15 cellular contexts compared by ENCODE assay signal in the genomic region with DNA sequence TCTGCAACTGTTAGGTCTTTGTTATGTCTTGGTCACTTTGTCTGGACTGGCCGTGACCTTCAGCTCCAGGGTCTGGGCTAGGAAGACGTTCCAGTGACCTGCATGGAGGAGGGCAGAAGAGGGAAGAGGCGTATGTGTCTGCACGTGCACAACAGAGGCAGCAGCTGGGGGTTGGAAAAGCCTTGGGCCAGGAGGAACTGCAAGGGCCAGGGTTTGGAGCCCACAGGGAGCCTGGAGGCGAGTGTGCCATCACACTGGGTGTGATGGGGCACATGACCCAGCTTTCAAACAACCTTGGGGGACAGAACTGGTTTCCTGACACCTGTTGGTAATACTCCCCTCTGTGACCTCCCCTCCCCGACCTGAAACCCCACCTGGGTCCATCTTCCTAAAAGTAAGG. TPM values are rescaled to one million over a fixed set of nuclear protein-coding genes. Genes with fewer than 3 reads are reported as not detected.
DNase-seq lines count a peak whose midpoint lies in the region; ATAC-seq and TF ChIP-seq lines count a peak whose summit lies in the region.
"Had no signal": no experiment of that assay in that cellular context is flagged by ENCODE, and none has a peak within 500 bp of the region (broad histone marks: within the 10 kb centered on the region; RNA-seq: fewer than 3 reads in every experiment).

No MANE protein-coding gene starts in this region.

- no peak for TF ChIP-seq EP300 in suprapubic skin (IDR thresholded peaks at IDR 0.05)

- peak; percentile 38 for DNase-seq in fibroblast of villous mesenchyme (ENCODE audit: low read depth)
- no peak for DNase-seq in suprapubic skin (ENCODE audit: low spot score in 2 of 2)
- no peak for DNase-seq in D341Med (ENCODE audit: low spot score)
- DNase-seq in HT-29 (ENCODE audit: low spot score) = no peak
- no peak for DNase-seq in activated naive CD4-positive, alpha-beta T cell treated with anti-CD3 and anti-CD28 coated beads, Interleukin-2, amount 50 U/mL, for 72 hours (ENCODE audit: low spot score in 2 of 2)
- no peak for DNase-seq in activated CD4-positive, CD25-positive, alpha-beta regulatory T cell (lab: John Stamatoyannopoulos, UW)
- DNase-seq: activated CD4-positive, alpha-beta T cell treated with anti-CD3 and anti-CD28 coated beads, Interleukin-2, amount 10 ng/mL, durations not matched to agents 24 days and 14 days; DND-41; naive thymus-derived CD8-positive, alpha-beta T cell had no signal

- TF ChIP-seq POLR2A in suprapubic skin (IDR thresholded peaks at IDR 0.05) = no peak

- no peaks in the 10 kb centered on the region for H4K20me1 ChIP-seq in OCI-LY3 (ENCODE audit: insufficient read depth, low read length)

- H3K79me2 ChIP-seq in OCI-LY3 (ENCODE audit: low read length) = no peaks in the 10 kb centered on the region

- H3K9ac ChIP-seq in OCI-LY3 (ENCODE audit: low read length) = no peak overlapping the region
- no peak overlapping the region for H3K9ac ChIP-seq in mucosa of rectum (ENCODE audit: low read depth in 1 of 2, low read length in 2 of 2)

- H3K27ac ChIP-seq in OCI-LY3 (ENCODE audit: low read length) (no peak overlapping the region), mucosa of rectum (ENCODE audit: low read depth in 2 of 2, low read length in 2 of 2) (peak overlapping the region; percentile 47 to 68), suprapubic skin (peak overlapping the region; percentile 60)
- H3K27ac ChIP-seq: cardiac muscle cell had no signal

- H3K27me3 ChIP-seq in OCI-LY3 (ENCODE audit: low read depth, low read length) = no peaks in the 10 kb centered on the region
- no peaks in the 10 kb centered on the region for H3K27me3 ChIP-seq in mucosa of rectum (ENCODE audit: control insufficient read depth in 2 of 2, insufficient read depth in 2 of 2, low read length in 2 of 2)
- H3K27me3 ChIP-seq in suprapubic skin = no peaks in the 10 kb centered on the region
- H3K27me3 ChIP-seq: cardiac muscle cell had no signal

- H3K36me3 Mint-ChIP-seq in activated naive CD4-positive, alpha-beta T cell treated with anti-CD3 and anti-CD28 coated beads, Interleukin-2, amount 50 U/mL, for 72 hours = no peaks in the 10 kb centered on the region
- H3K36me3 Mint-ChIP-seq: naive thymus-derived CD8-positive, alpha-beta T cell had no signal

- H3K4me2 ChIP-seq in OCI-LY3 (ENCODE audit: low read length) = peak overlapping the region; percentile 69

- no peak overlapping the region for H3K27ac Mint-ChIP-seq in activated naive CD4-positive, alpha-beta T cell treated with anti-CD3 and anti-CD28 coated beads, Interleukin-2, amount 50 U/mL, for 72 hours
- H3K27ac Mint-ChIP-seq: activated CD4-positive, alpha-beta T cell treated with anti-CD3 and anti-CD28 coated beads, Interleukin-2, amount 10 ng/mL, durations not matched to agents 24 days and 14 days; activated T-helper 2 cell treated with anti-CD3 and anti-CD28 coated beads, Interferon-gamma antibody, Interleukin-2, Interleukin-4, amounts not matched to agents 10 μg/mL and 5 μg/mL and 100 μg/mL, durations not matched to agents 14 hours and 24 hours and 36 hours; naive thymus-derived CD8-positive, alpha-beta T cell; T-helper 1 cell treated with Interleukin-12 subunit alpha and Interleukin-12 subunit beta and Interleukin-4 antibody, amounts not matched to agents 30 μg/mL and 1 μg/mL, for 36 hours had no signal

- H3K4me3 ChIP-seq in OCI-LY3 (ENCODE audit: low read length) = peak overlapping the region; percentile 58; the same call in 1 of the 2 replicates
- H3K4me3 ChIP-seq in fibroblast of villous mesenchyme (ENCODE audit: low read depth, low read length) = no peak overlapping the region
- H3K4me3 ChIP-seq in mucosa of rectum (ENCODE audit: low read length in 2 of 2) = peak overlapping the region in 1 of 2 donors; percentile 10
- H3K4me3 ChIP-seq in suprapubic skin = no peak overlapping the region
- H3K4me3 ChIP-seq: cardiac muscle cell, GM12878 had no signal

- H3K4me1 ChIP-seq in OCI-LY3 (ENCODE audit: low read length) (peaks cover 11% of the 10 kb centered on the region), mucosa of rectum (ENCODE audit: control insufficient read depth in 2 of 2, insufficient read depth in 2 of 2, low read length in 2 of 2) (peaks cover 3 to 5% of the 10 kb centered on the region in 2 donors), suprapubic skin (peaks cover 22% of the 10 kb centered on the region)

- H3K9me3 ChIP-seq in OCI-LY3 (ENCODE audit: insufficient read depth, low read length) = no peaks in the 10 kb centered on the region
- H3K9me3 ChIP-seq in mucosa of rectum (ENCODE audit: control insufficient read depth in 2 of 2, low read length in 2 of 2) = no peaks in the 10 kb centered on the region
- no peaks in the 10 kb centered on the region for H3K9me3 ChIP-seq in suprapubic skin

- H2AFZ ChIP-seq in OCI-LY3 (ENCODE audit: low read depth, low read length) = 0 out of 2 replicates have a peak overlapping the region, but pooled peaks have one; percentile 62

- H3K36me3 ChIP-seq in OCI-LY3 (replicated peaks; ENCODE audit: low read depth, low read length) = no peaks in the 10 kb centered on the region
- H3K36me3 ChIP-seq in mucosa of rectum (ENCODE audit: control insufficient read depth in 2 of 2, insufficient read depth in 2 of 2, low read length in 2 of 2) = no peaks in the 10 kb centered on the region
- H3K36me3 ChIP-seq in suprapubic skin = no peaks in the 10 kb centered on the region
- H3K36me3 ChIP-seq: cardiac muscle cell had no signal

- no peaks in the 10 kb centered on the region for H3K9me3 Mint-ChIP-seq in activated naive CD4-positive, alpha-beta T cell treated with anti-CD3 and anti-CD28 coated beads, Interleukin-2, amount 50 U/mL, for 72 hours
- H3K9me3 Mint-ChIP-seq: activated CD4-positive, alpha-beta T cell treated with anti-CD3 and anti-CD28 coated beads, Interleukin-2, amount 10 ng/mL, durations not matched to agents 24 days and 14 days; activated T-helper 2 cell treated with anti-CD3 and anti-CD28 coated beads, Interferon-gamma antibody, Interleukin-2, Interleukin-4, amounts not matched to agents 10 μg/mL and 5 μg/mL and 100 μg/mL, durations not matched to agents 14 hours and 24 hours and 36 hours; naive thymus-derived CD8-positive, alpha-beta T cell; T-helper 1 cell treated with Interleukin-12 subunit alpha and Interleukin-12 subunit beta and Interleukin-4 antibody, amounts not matched to agents 30 μg/mL and 1 μg/mL, for 36 hours had no signal

- TF ChIP-seq CTCF in OCI-LY3 (IDR thresholded peaks at IDR 0.05; ENCODE audit: low read depth, low read length) (no peak), fibroblast of villous mesenchyme (IDR thresholded peaks at IDR 0.05; ENCODE audit: insufficient read depth, low read depth, low read length) (no peak), suprapubic skin (IDR thresholded peaks at IDR 0.05) (no peak)

- WGBS in suprapubic skin = 63% methylated on average over 5 of the region's 6 CpGs

- no peak for ATAC-seq in activated naive CD4-positive, alpha-beta T cell treated with anti-CD3 and anti-CD28 coated beads, Interleukin-2, amount 50 U/mL, for 72 hours
- ATAC-seq: naive thymus-derived CD8-positive, alpha-beta T cell had no signal

RNA-seq across cellular contexts. Expression of a gene that starts 34.7 kb away (rescaled TPM):
- total RNA-seq in fibroblast of villous mesenchyme (not detected in 2 replicates), suprapubic skin (not detected)
- not detected in 2 replicates for total RNA-seq in HT-29 (2014; rRNA removed; shearing (Covaris generic))
- total RNA-seq in activated naive CD4-positive, alpha-beta T cell treated with anti-CD3 and anti-CD28 coated beads, Interleukin-2, amount 50 U/mL, for 72 hours = not detected
- total RNA-seq: activated CD4-positive, alpha-beta T cell treated with anti-CD3 and anti-CD28 coated beads, Interleukin-2, amount 10 ng/mL, durations not matched to agents 24 days and 14 days; activated T-helper 2 cell treated with anti-CD3 and anti-CD28 coated beads, Interferon-gamma antibody, Interleukin-2, Interleukin-4, amounts not matched to agents 10 μg/mL and 5 μg/mL and 100 μg/mL, durations not matched to agents 14 hours and 24 hours and 36 hours; cardiac muscle cell; GM12878; naive thymus-derived CD8-positive, alpha-beta T cell had no signal

RNA-seq across cellular contexts. Expression of a gene that starts 52.2 kb away (rescaled TPM):
- total RNA-seq in fibroblast of villous mesenchyme = 23.5 and 32.0 TPM in 2 replicates
- total RNA-seq in suprapubic skin = 10 to 100 TPM; 18.8 to 26.4 (median 21.2) TPM
- 8.1 and 8.2 TPM in 2 replicates for total RNA-seq in HT-29 (2014; rRNA removed; shearing (Covaris generic))
- 10 to 100 TPM; 14.2 to 15.5 TPM for total RNA-seq in activated naive CD4-positive, alpha-beta T cell treated with anti-CD3 and anti-CD28 coated beads, Interleukin-2, amount 50 U/mL, for 72 hours
